In the genomic region with DNA sequence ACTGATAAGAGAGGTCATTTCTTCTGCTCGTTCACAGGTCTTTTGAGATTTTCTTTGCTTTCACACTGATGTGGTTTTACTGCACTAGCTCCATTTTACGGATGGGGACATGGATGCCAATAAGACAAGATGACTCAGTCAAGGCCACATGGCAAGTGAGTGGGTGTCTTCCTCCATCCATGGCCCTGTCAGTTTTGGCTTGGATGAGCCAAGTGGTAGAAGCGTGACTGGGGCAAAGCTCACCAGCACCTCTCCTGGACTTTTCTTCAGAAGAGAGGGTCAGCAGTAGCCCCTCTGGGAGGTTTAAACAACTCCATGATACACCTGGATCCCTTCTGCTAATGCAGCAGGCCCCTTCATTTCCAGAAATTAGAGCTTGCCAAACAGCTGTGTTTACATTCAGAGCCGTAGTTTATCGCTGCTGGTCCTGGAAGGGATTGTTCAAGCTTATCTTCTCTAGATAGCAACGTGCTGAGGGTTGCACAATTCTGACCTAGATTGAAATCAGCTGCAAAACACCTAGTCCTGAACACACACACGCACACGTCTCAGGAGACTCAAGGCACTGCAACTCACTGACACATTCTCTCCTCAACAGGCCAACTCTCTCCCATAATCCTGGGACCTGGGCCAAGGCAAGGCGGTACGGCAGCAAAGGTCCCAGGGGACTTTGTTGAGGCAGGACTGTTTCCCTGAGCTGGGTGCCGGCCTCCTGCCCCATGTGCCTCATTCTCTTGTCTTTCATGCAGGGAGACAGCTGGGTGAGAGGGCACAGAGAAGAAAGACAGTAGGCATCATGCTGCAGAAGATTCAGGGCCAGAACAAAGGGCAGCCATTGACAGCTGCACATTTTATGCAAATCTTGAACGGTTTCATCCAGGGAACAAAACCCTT, we compare ENCODE assay signal across 1 cellular context.
TF ChIP-seq lines count a peak whose summit lies in the region.

No MANE protein-coding gene starts in this region.

TF ChIP-seq in K562, 482 proteins besides CTCF, POLR2A, EP300 and RAD21 (continued from another document and continues in another):
- no peak for TF ChIP-seq PHF20 (IDR thresholded peaks at IDR 0.05; ENCODE audit: partially characterized antibody)
- no peak for TF ChIP-seq PHF21A (IDR thresholded peaks at IDR 0.05; ENCODE audit: borderline replicate concordance, low read depth)
- no peak for TF ChIP-seq RBM15 (IDR thresholded peaks at IDR 0.05; ENCODE audit: insufficient read depth, low read length)
- TF ChIP-seq, protein P1, sequence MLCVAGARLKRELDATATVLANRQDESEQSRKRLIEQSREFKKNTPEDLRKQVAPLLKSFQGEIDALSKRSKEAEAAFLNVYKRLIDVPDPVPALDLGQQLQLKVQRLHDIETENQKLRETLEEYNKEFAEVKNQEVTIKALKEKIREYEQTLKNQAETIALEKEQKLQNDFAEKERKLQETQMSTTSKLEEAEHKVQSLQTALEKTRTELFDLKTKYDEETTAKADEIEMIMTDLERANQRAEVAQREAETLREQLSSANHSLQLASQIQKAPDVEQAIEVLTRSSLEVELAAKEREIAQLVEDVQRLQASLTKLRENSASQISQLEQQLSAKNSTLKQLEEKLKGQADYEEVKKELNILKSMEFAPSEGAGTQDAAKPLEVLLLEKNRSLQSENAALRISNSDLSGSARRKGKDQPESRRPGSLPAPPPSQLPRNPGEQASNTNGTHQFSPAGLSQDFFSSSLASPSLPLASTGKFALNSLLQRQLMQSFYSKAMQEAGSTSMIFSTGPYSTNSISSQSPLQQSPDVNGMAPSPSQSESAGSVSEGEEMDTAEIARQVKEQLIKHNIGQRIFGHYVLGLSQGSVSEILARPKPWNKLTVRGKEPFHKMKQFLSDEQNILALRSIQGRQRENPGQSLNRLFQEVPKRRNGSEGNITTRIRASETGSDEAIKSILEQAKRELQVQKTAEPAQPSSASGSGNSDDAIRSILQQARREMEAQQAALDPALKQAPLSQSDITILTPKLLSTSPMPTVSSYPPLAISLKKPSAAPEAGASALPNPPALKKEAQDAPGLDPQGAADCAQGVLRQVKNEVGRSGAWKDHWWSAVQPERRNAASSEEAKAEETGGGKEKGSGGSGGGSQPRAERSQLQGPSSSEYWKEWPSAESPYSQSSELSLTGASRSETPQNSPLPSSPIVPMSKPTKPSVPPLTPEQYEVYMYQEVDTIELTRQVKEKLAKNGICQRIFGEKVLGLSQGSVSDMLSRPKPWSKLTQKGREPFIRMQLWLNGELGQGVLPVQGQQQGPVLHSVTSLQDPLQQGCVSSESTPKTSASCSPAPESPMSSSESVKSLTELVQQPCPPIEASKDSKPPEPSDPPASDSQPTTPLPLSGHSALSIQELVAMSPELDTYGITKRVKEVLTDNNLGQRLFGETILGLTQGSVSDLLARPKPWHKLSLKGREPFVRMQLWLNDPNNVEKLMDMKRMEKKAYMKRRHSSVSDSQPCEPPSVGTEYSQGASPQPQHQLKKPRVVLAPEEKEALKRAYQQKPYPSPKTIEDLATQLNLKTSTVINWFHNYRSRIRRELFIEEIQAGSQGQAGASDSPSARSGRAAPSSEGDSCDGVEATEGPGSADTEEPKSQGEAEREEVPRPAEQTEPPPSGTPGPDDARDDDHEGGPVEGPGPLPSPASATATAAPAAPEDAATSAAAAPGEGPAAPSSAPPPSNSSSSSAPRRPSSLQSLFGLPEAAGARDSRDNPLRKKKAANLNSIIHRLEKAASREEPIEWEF (CRISPR knock-in tag; IDR thresholded peaks at IDR 0.05) = no peak
- no peak for TF ChIP-seq RFX7 (CRISPR knock-in tag; IDR thresholded peaks at IDR 0.05)
- no peak for TF ChIP-seq U2AF2 (optimal IDR thresholded peaks at IDR 0.05; ENCODE audit: low read depth, low read length)
- no peak for TF ChIP-seq ZNF175 (CRISPR knock-in tag; IDR thresholded peaks at IDR 0.05; ENCODE audit: low read depth)
- no peak for TF ChIP-seq BDP1 (IDR thresholded peaks at IDR 0.05; ENCODE audit: insufficient read depth, insufficient read length)
- TF ChIP-seq KAT7 (CRISPR knock-in tag; IDR thresholded peaks at IDR 0.05; ENCODE audit: borderline replicate concordance) = peak; percentile 66; the same call in 1 of the 2 replicates
- TF ChIP-seq, protein P2, sequence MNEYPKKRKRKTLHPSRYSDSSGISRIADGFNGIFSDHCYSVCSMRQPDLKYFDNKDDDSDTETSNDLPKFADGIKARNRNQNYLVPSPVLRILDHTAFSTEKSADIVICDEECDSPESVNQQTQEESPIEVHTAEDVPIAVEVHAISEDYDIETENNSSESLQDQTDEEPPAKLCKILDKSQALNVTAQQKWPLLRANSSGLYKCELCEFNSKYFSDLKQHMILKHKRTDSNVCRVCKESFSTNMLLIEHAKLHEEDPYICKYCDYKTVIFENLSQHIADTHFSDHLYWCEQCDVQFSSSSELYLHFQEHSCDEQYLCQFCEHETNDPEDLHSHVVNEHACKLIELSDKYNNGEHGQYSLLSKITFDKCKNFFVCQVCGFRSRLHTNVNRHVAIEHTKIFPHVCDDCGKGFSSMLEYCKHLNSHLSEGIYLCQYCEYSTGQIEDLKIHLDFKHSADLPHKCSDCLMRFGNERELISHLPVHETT (CRISPR knock-in tag; conservative IDR thresholded peaks at IDR 0.05 in 1 of 2, IDR thresholded peaks at IDR 0.05 in 1 of 2) = no peak
- TF ChIP-seq MCM3 (IDR thresholded peaks at IDR 0.05) = no peak
- no peak for TF ChIP-seq STAG1 (CRISPR knock-in tag; IDR thresholded peaks at IDR 0.05; ENCODE audit: borderline replicate concordance)
- TF ChIP-seq HMGN3 (IDR thresholded peaks at IDR 0.05; ENCODE audit: borderline replicate concordance, extremely low read depth, insufficient read length, low read depth, low read length) = peak; percentile 66
- TF ChIP-seq CBX5 (IDR thresholded peaks at IDR 0.05; ENCODE audit: borderline replicate concordance, low read depth) = no peak
- TF ChIP-seq ELF4 (CRISPR knock-in tag; IDR thresholded peaks at IDR 0.05) = no peak
- no peak for TF ChIP-seq HNRNPLL (IDR thresholded peaks at IDR 0.05; ENCODE audit: low read depth, low read length, poor library complexity, severe bottlenecking)
- TF ChIP-seq CBX3 (IDR thresholded peaks at IDR 0.05; ENCODE audit: borderline replicate concordance in 1 of 2, low read length in 2 of 2) = no peak
- no peak for TF ChIP-seq BRD4 (IDR thresholded peaks at IDR 0.05)
- TF ChIP-seq BHLHE40 (IDR thresholded peaks at IDR 0.05; ENCODE audit: low read length) = peak; percentile 83
- TF ChIP-seq ZNF253 (CRISPR knock-in tag; conservative IDR thresholded peaks at IDR 0.05) = no peak
- no peak for TF ChIP-seq DIDO1 (tag; IDR thresholded peaks at IDR 0.05; ENCODE audit: low read depth)
- TF ChIP-seq ZNF830 (CRISPR knock-in tag; IDR thresholded peaks at IDR 0.05) = no peak
- TF ChIP-seq ESRRB (CRISPR knock-in tag; IDR thresholded peaks at IDR 0.05; ENCODE audit: borderline replicate concordance) = no peak
- TF ChIP-seq BMI1 (IDR thresholded peaks at IDR 0.05; ENCODE audit: low read length) = no peak
- TF ChIP-seq ZNF3 (CRISPR knock-in tag; IDR thresholded peaks at IDR 0.05) = no peak
- peak; percentile 10 for TF ChIP-seq ZFP36 (IDR thresholded peaks at IDR 0.05; ENCODE audit: low read depth, low read length, partially characterized antibody)
- TF ChIP-seq SMARCC2 (IDR thresholded peaks at IDR 0.05; ENCODE audit: low read depth) = 0 out of 2 replicates have a peak, but pooled peaks have one; percentile 22
- TF ChIP-seq ZNF140 (CRISPR knock-in tag; IDR thresholded peaks at IDR 0.05) = no peak
- no peak for TF ChIP-seq PPARD (CRISPR knock-in tag; IDR thresholded peaks at IDR 0.05)
- TF ChIP-seq EZH2 (IDR thresholded peaks at IDR 0.05; ENCODE audit: borderline replicate concordance, low read depth, low read length) = no peak
- peak; percentile 76 for TF ChIP-seq ZNF766 (CRISPR knock-in tag; conservative IDR thresholded peaks at IDR 0.05)
- TF ChIP-seq, protein P3, sequence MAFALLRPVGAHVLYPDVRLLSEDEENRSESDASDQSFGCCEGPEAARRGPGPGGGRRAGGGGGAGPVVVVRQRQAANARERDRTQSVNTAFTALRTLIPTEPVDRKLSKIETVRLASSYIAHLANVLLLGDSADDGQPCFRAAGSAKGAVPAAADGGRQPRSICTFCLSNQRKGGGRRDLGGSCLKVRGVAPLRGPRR (CRISPR knock-in tag; IDR thresholded peaks at IDR 0.05) = no peak
- TF ChIP-seq IRF2 (CRISPR knock-in tag; IDR thresholded peaks at IDR 0.05) = no peak
- TF ChIP-seq HCFC1 (IDR thresholded peaks at IDR 0.05; ENCODE audit: low read depth, low read length) = no peak
- 0 out of 2 replicates have a peak, but pooled peaks have one; percentile 44 for TF ChIP-seq FOXA1 (IDR thresholded peaks at IDR 0.05; ENCODE audit: borderline replicate concordance)
- no peak for TF ChIP-seq ZNF133 (CRISPR knock-in tag; IDR thresholded peaks at IDR 0.05)
- peak; percentile 96 for TF ChIP-seq CXXC5 (CRISPR knock-in tag; IDR thresholded peaks at IDR 0.05)
- TF ChIP-seq DDX20 (tag; IDR thresholded peaks at IDR 0.05; ENCODE audit: low read depth) = no peak
- TF ChIP-seq, protein P4, sequence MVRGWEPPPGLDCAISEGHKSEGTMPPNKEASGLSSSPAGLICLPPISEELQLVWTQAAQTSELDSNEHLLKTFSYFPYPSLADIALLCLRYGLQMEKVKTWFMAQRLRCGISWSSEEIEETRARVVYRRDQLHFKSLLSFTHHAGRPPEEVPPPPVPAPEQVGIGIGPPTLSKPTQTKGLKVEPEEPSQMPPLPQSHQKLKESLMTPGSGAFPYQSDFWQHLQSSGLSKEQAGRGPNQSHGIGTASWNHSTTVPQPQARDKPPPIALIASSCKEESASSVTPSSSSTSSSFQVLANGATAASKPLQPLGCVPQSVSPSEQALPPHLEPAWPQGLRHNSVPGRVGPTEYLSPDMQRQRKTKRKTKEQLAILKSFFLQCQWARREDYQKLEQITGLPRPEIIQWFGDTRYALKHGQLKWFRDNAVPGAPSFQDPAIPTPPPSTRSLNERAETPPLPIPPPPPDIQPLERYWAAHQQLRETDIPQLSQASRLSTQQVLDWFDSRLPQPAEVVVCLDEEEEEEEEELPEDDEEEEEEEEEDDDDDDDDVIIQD (CRISPR knock-in tag; IDR thresholded peaks at IDR 0.05) = no peak
- no peak for TF ChIP-seq CBX2 (IDR thresholded peaks at IDR 0.05; ENCODE audit: insufficient read depth, low read length, poor library complexity, severe bottlenecking)
- TF ChIP-seq POLR3G (IDR thresholded peaks at IDR 0.05; ENCODE audit: extremely low read depth, insufficient read length, insufficient replicate concordance) = no peak
- TF ChIP-seq ZNF347 (CRISPR knock-in tag; IDR thresholded peaks at IDR 0.05; ENCODE audit: low read depth) = no peak
- TF ChIP-seq, protein P5, sequence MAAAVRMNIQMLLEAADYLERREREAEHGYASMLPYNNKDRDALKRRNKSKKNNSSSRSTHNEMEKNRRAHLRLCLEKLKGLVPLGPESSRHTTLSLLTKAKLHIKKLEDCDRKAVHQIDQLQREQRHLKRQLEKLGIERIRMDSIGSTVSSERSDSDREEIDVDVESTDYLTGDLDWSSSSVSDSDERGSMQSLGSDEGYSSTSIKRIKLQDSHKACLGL (CRISPR knock-in tag; IDR thresholded peaks at IDR 0.05; ENCODE audit: borderline replicate concordance, poor library complexity, severe bottlenecking) = no peak
- peak; percentile 91 to 95 for TF ChIP-seq FOXK2 (conservative IDR thresholded peaks at IDR 0.05 in 1 of 2, IDR thresholded peaks at IDR 0.05 in 1 of 2; ENCODE audit: low read depth in 2 of 2)
- TF ChIP-seq SMARCB1 (IDR thresholded peaks at IDR 0.05; ENCODE audit: insufficient read length, low read depth) = no peak
- no peak for TF ChIP-seq ZKSCAN8 (CRISPR knock-in tag; IDR thresholded peaks at IDR 0.05)
- no peak for TF ChIP-seq ZNF124 (CRISPR knock-in tag; IDR thresholded peaks at IDR 0.05)
- TF ChIP-seq RHOXF2B (CRISPR knock-in tag; conservative IDR thresholded peaks at IDR 0.05) = no peak
- peak; percentile 93 for TF ChIP-seq CCNT2 (IDR thresholded peaks at IDR 0.05; ENCODE audit: borderline replicate concordance, extremely low read depth, insufficient read length, low read depth, low read length)
- peak; percentile 85 for TF ChIP-seq SMARCE1 (IDR thresholded peaks at IDR 0.05)
- TF ChIP-seq ZNF311 (CRISPR knock-in tag; IDR thresholded peaks at IDR 0.05) = no peak
- TF ChIP-seq ZNF239 (CRISPR knock-in tag; IDR thresholded peaks at IDR 0.05) = no peak
- TF ChIP-seq JUND (IDR thresholded peaks at IDR 0.05; ENCODE audit: borderline replicate concordance, low read depth, low read length) = peak; percentile 39; the same call in 1 of the 2 replicates
- TF ChIP-seq JUND (tag; IDR thresholded peaks at IDR 0.05; ENCODE audit: borderline replicate concordance, low read depth, low read length) = peak; percentile 64; the same call in 2 of the 3 replicates
- peak; percentile 68; the same call in 1 of the 2 replicates for TF ChIP-seq MTA2 (IDR thresholded peaks at IDR 0.05; ENCODE audit: low read depth)
- no peak for TF ChIP-seq GABPB2 (CRISPR knock-in tag; conservative IDR thresholded peaks at IDR 0.05)
- TF ChIP-seq ZFX (CRISPR knock-in tag; IDR thresholded peaks at IDR 0.05) = peak; percentile 48
- no peak for TF ChIP-seq ZNF212 (CRISPR knock-in tag; IDR thresholded peaks at IDR 0.05)
- TF ChIP-seq, protein P6, sequence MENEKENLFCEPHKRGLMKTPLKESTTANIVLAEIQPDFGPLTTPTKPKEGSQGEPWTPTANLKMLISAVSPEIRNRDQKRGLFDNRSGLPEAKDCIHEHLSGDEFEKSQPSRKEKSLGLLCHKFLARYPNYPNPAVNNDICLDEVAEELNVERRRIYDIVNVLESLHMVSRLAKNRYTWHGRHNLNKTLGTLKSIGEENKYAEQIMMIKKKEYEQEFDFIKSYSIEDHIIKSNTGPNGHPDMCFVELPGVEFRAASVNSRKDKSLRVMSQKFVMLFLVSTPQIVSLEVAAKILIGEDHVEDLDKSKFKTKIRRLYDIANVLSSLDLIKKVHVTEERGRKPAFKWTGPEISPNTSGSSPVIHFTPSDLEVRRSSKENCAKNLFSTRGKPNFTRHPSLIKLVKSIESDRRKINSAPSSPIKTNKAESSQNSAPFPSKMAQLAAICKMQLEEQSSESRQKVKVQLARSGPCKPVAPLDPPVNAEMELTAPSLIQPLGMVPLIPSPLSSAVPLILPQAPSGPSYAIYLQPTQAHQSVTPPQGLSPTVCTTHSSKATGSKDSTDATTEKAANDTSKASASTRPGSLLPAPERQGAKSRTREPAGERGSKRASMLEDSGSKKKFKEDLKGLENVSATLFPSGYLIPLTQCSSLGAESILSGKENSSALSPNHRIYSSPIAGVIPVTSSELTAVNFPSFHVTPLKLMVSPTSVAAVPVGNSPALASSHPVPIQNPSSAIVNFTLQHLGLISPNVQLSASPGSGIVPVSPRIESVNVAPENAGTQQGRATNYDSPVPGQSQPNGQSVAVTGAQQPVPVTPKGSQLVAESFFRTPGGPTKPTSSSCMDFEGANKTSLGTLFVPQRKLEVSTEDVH (IDR thresholded peaks at IDR 0.05; ENCODE audit: low read depth, partially characterized antibody) = no peak
- TF ChIP-seq JUN (IDR thresholded peaks at IDR 0.05; ENCODE audit: borderline replicate concordance, low read depth, low read length) = no peak
- TF ChIP-seq JUN (CRISPR knock-in tag; IDR thresholded peaks at IDR 0.05; ENCODE audit: borderline replicate concordance) = no peak
